In genomic region chr1:1658583-1659549, GRCh38 we compare ENCODE assay signal across 8 cellular contexts. TPM values are rescaled to one million over a fixed set of nuclear protein-coding genes. Genes with fewer than 3 reads are reported as not detected.
DNase-seq lines count a peak whose midpoint lies in the region; ATAC-seq and TF ChIP-seq lines count a peak whose summit lies in the region.
"Not testable (repeated sequence)": the region's sequence is repeated elsewhere in the genome, so short reads cannot be mapped to it uniquely, and the experiment has no call there.

Gene CDK11B, minus strand, starts transcription at chr1:1659004. Its CDS starts 1,519 bp downstream, at chr1:1657485.

- H3K4me3 Mint-ChIP-seq in naive thymus-derived CD8-positive, alpha-beta T cell, result peak within 1 kb of the TSS; percentile 92 to 99 (median 96)

- peak; percentile 99 for DNase-seq in EH (ENCODE audit: low read depth)
- peak; percentile 82 for DNase-seq in GOT3 (lab: John Stamatoyannopoulos, UW)
- DNase-seq in RPMI8226, result peak; percentile 95
- DNase-seq in activated T-helper 1 cell treated with anti-CD3 and anti-CD28 coated beads, Interleukin-2, amount 50 U/mL, for 16 hours (ENCODE audit: low read depth in 1 of 2, low spot score in 1 of 2), result peak; percentile 92 to 98
- DNase-seq in fibroblast of gingiva (ENCODE audit: low read depth), result peak; percentile 98
- peak; percentile 89 to 100 (median 96) for DNase-seq in naive thymus-derived CD8-positive, alpha-beta T cell
- DNase-seq in stimulated activated naive CD4-positive, alpha-beta T cell (lab: John Stamatoyannopoulos, UW), result peak; percentile 86 to 97 (median 94)

- H3K9me3 Mint-ChIP-seq in naive thymus-derived CD8-positive, alpha-beta T cell, result not testable (repeated sequence)

- peak within 1 kb of the TSS; percentile 97 to 100 (median 99) for H3K27ac Mint-ChIP-seq in naive thymus-derived CD8-positive, alpha-beta T cell

- peaks cover 0 to 19% (median 9%) of the 10 kb centered on the region in 4 donors for H3K4me1 Mint-ChIP-seq in naive thymus-derived CD8-positive, alpha-beta T cell

- H3K36me3 Mint-ChIP-seq in naive thymus-derived CD8-positive, alpha-beta T cell, result peaks cover 0 to 32% (median under 1%) of the 10 kb centered on the region in 3 donors

- TF ChIP-seq CTCF in LNCAP (IDR thresholded peaks at IDR 0.05), result peak; percentile 27; the same call in 1 of the 2 replicates

- POLR2A ChIA-PET in naive thymus-derived CD8-positive, alpha-beta T cell (lab: Charles Lee), result interaction anchor here (1.2 kb wide), 2 partner anchors 20 to 63 kb away, joined by 5 read pairs; no protein-coding TSS in a partner anchor

- ATAC-seq in naive thymus-derived CD8-positive, alpha-beta T cell, result peak; percentile 91 to 96

- not testable (repeated sequence) for H3K27me3 Mint-ChIP-seq in naive thymus-derived CD8-positive, alpha-beta T cell

RNA-seq across cellular contexts. Expression of gene CDK11B, which starts in this region (rescaled TPM):
- 10 to 100 TPM; 43.6 to 44.3 TPM for total RNA-seq in naive thymus-derived CD8-positive, alpha-beta T cell
- polyA plus RNA-seq in naive thymus-derived CD8-positive, alpha-beta T cell, result 10 to 100 TPM; 11.8 to 19.7 (median 12.7) TPM

Comparison
In these comparisons a context has a peak if more than half of its experiments do, and no peak if none do; other contexts are left out.
1. Peak in every context shown above with its lines: DNase-seq and ATAC-seq.